Comparison of ENCODE assay signal across 20 cellular contexts in genomic region chr10:47413531-47414226, GRCh38. TPM values are rescaled to one million over a fixed set of nuclear protein-coding genes. Genes with fewer than 3 reads are reported as not detected.
"Had no signal": no experiment of that assay in that cellular context is flagged by ENCODE, and none has a peak within 500 bp of the region (broad histone marks: within the 10 kb centered on the region; RNA-seq: fewer than 3 reads in every experiment).

No MANE protein-coding gene starts in this region.

- H3K27ac Mint-ChIP-seq: activated CD4-positive, alpha-beta memory T cell treated with anti-CD3 and anti-CD28 coated beads for 36 hours; activated CD4-positive, alpha-beta T cell treated with anti-CD3 and anti-CD28 coated beads for 36 hours; activated naive CD8-positive, alpha-beta T cell treated with anti-CD3 and anti-CD28 coated beads, Interleukin-2, amount 10 ng/mL, durations not matched to agents 7 days and 5 days; activated T-helper 1 cell treated with anti-CD3 and anti-CD28 coated beads, Interleukin-12 subunit alpha, Interleukin-12 subunit beta, Interleukin-2, Interleukin-4 antibody, amounts not matched to agents 30 ng/mL and 10 ng/mL and 1 ng/mL, durations not matched to agents 14 hours and 24 hours and 36 hours; immature natural killer cell; mesothelial cell of epicardium; natural killer cell treated with Interleukin-12 subunit alpha and Interleukin-12 subunit beta and Interleukin-15 and Interleukin-18, amount 100 ng/mL, for 72 hours; WTC11 had no signal

- H3K27me3 Mint-ChIP-seq: activated CD4-positive, alpha-beta memory T cell treated with anti-CD3 and anti-CD28 coated beads for 36 hours; activated CD4-positive, alpha-beta T cell treated with anti-CD3 and anti-CD28 coated beads for 36 hours had no signal

- H3K36me3 ChIP-seq: esophagus squamous epithelium, lower lobe of right lung had no signal

- H3K4me1 ChIP-seq: lower lobe of right lung had no signal

- H3K36me3 Mint-ChIP-seq: activated CD4-positive, alpha-beta memory T cell treated with anti-CD3 and anti-CD28 coated beads for 36 hours; activated naive CD8-positive, alpha-beta T cell treated with anti-CD3 and anti-CD28 coated beads, Interleukin-2, amount 10 ng/mL, durations not matched to agents 7 days and 5 days; brain; immature natural killer cell; mesothelial cell of epicardium; natural killer cell treated with Interleukin-12 subunit alpha and Interleukin-12 subunit beta and Interleukin-15 and Interleukin-18, amount 100 ng/mL, for 72 hours; WTC11 had no signal

- H3K4me3 Mint-ChIP-seq: activated CD4-positive, alpha-beta memory T cell treated with anti-CD3 and anti-CD28 coated beads for 36 hours; activated CD4-positive, alpha-beta T cell treated with anti-CD3 and anti-CD28 coated beads for 36 hours; activated naive CD8-positive, alpha-beta T cell treated with anti-CD3 and anti-CD28 coated beads, Interleukin-2, amount 10 ng/mL, durations not matched to agents 7 days and 5 days; activated T-helper 1 cell treated with anti-CD3 and anti-CD28 coated beads, Interleukin-12 subunit alpha, Interleukin-12 subunit beta, Interleukin-2, Interleukin-4 antibody, amounts not matched to agents 30 ng/mL and 10 ng/mL and 1 ng/mL, durations not matched to agents 14 hours and 24 hours and 36 hours; brain; immature natural killer cell; mesothelial cell of epicardium; natural killer cell treated with Interleukin-12 subunit alpha and Interleukin-12 subunit beta and Interleukin-15 and Interleukin-18, amount 100 ng/mL, for 72 hours; WTC11 had no signal

- H3K27me3 ChIP-seq: esophagus squamous epithelium had no signal

- H3K27ac ChIP-seq: esophagus squamous epithelium, lower lobe of right lung had no signal

- H3K4me3 ChIP-seq: esophagus squamous epithelium, lower lobe of right lung had no signal

- H3K9me3 Mint-ChIP-seq: activated CD4-positive, alpha-beta memory T cell treated with anti-CD3 and anti-CD28 coated beads for 36 hours; activated naive CD8-positive, alpha-beta T cell treated with anti-CD3 and anti-CD28 coated beads, Interleukin-2, amount 10 ng/mL, durations not matched to agents 7 days and 5 days; activated T-helper 1 cell treated with anti-CD3 and anti-CD28 coated beads, Interleukin-12 subunit alpha, Interleukin-12 subunit beta, Interleukin-2, Interleukin-4 antibody, amounts not matched to agents 30 ng/mL and 10 ng/mL and 1 ng/mL, durations not matched to agents 14 hours and 24 hours and 36 hours; brain; immature natural killer cell; mesothelial cell of epicardium; natural killer cell treated with Interleukin-12 subunit alpha and Interleukin-12 subunit beta and Interleukin-15 and Interleukin-18, amount 100 ng/mL, for 72 hours; WTC11 had no signal

- DNase-seq: activated CD4-positive, alpha-beta memory T cell treated with anti-CD3 and anti-CD28 coated beads for 36 hours; activated CD4-positive, alpha-beta T cell treated with anti-CD3 and anti-CD28 coated beads for 36 hours; activated naive CD4-positive, alpha-beta T cell; activated naive CD8-positive, alpha-beta T cell treated with anti-CD3 and anti-CD28 coated beads, Interleukin-2, amount 10 ng/mL, durations not matched to agents 7 days and 5 days; activated T-cell treated with anti-CD3 and anti-CD28 coated beads for 4 hours; central memory CD4-positive, alpha-beta T cell; cortex of kidney; effector memory CD4-positive, alpha-beta T cell; esophagus squamous epithelium; immature natural killer cell; lower lobe of right lung; stimulated activated CD4-positive, alpha-beta T cell treated with anti-CD3 and anti-CD28 coated beads, Interleukin-12 subunit alpha, Interleukin-12 subunit beta, amount 100 ng/mL, for 4 hours; stimulated activated CD4-positive, alpha-beta T cell treated with anti-CD3 and anti-CD28 coated beads, Interleukin-1b, Interleukin-23, amount 100 ng/mL, for 48 hours; stimulated activated CD8-positive, alpha-beta memory T cell treated with anti-CD3 and anti-CD28 coated beads, Interleukin-4, amount 100 ng/mL, for 48 hours; stimulated activated naive CD4-positive, alpha-beta T cell had no signal

- ATAC-seq: activated CD4-positive, alpha-beta T cell treated with anti-CD3 and anti-CD28 coated beads for 36 hours; lower lobe of right lung; natural killer cell treated with Interleukin-12 subunit alpha and Interleukin-12 subunit beta and Interleukin-15 and Interleukin-18, amount 100 ng/mL, for 72 hours; WTC11 had no signal

- H3K4me1 Mint-ChIP-seq: activated CD4-positive, alpha-beta T cell treated with anti-CD3 and anti-CD28 coated beads for 36 hours; activated naive CD8-positive, alpha-beta T cell treated with anti-CD3 and anti-CD28 coated beads, Interleukin-2, amount 10 ng/mL, durations not matched to agents 7 days and 5 days; brain; immature natural killer cell; mesothelial cell of epicardium; WTC11 had no signal

- H3K9me3 ChIP-seq: esophagus squamous epithelium, lower lobe of right lung had no signal

RNA-seq across cellular contexts. Expression of gene ZNF488, which starts 29.6 kb away (rescaled TPM):
- total RNA-seq: activated naive CD8-positive, alpha-beta T cell treated with anti-CD3 and anti-CD28 coated beads, Interleukin-2, amount 10 ng/mL, durations not matched to agents 7 days and 5 days; activated T-helper 1 cell treated with anti-CD3 and anti-CD28 coated beads, Interleukin-12 subunit alpha, Interleukin-12 subunit beta, Interleukin-2, Interleukin-4 antibody, amounts not matched to agents 30 ng/mL and 10 ng/mL and 1 ng/mL, durations not matched to agents 14 hours and 24 hours and 36 hours; natural killer cell treated with Interleukin-12 subunit alpha and Interleukin-12 subunit beta and Interleukin-15 and Interleukin-18, amount 100 ng/mL, for 72 hours had no signal
